17 cellular contexts compared by ENCODE assay signal in genomic region chr2:240353944-240354343, GRCh38.
DNase-seq lines count a peak whose midpoint lies in the region; ATAC-seq, FAIRE-seq and TF ChIP-seq lines count a peak whose summit lies in the region.
"Had no signal": no experiment of that assay in that cellular context is flagged by ENCODE, and none has a peak within 500 bp of the region (broad histone marks: within the 10 kb centered on the region; RNA-seq: fewer than 3 reads in every experiment).

No MANE protein-coding gene starts in this region.

- DNase-seq in dorsolateral prefrontal cortex (peak in 6 of 10 donors; percentile 12 to 37 (median 22)), HepG2 (ENCODE audit: low spot score) (no peak), osteoblast (ENCODE audit: insufficient read length, low spot score, missing footprints) (peak; percentile 38)
- no peak for DNase-seq in stimulated activated CD4-positive, alpha-beta T cell treated with anti-CD3 and anti-CD28 coated beads, Interleukin-4, amount 100 ng/mL, for 4 hours
- DNase-seq: CD8-positive, alpha-beta T cell; COR-L47; DMS153; EL had no signal

- no TSS peak for BruUV-seq in HepG2 (replicated peaks; lab: Mats Ljungman, UMichigan)

- FAIRE-seq in HepG2 (lab: Jason Lieb, UNC), result no peak
- FAIRE-seq: A549, D721Med, G401.6, GM12891, H1 had no signal

- no peak overlapping the region for H3K27ac ChIP-seq in dorsolateral prefrontal cortex
- H3K27ac ChIP-seq in HepG2 (ENCODE audit: extremely low read length, insufficient read depth, low read length), result no peak overlapping the region
- H3K27ac ChIP-seq in osteoblast (ENCODE audit: low read depth, low read length), result no peak overlapping the region
- H3K27ac ChIP-seq: A549, HL-60 had no signal

- TF ChIP-seq RAD21 in HepG2 (CRISPR knock-in tag; IDR thresholded peaks at IDR 0.05), result no peak

- TF ChIP-seq CTCF in dorsolateral prefrontal cortex (IDR thresholded peaks at IDR 0.05 in 54 of 56, conservative IDR thresholded peaks at IDR 0.05 in 2 of 56; ENCODE audit: low read depth in 1 of 56, partially characterized antibody in 56 of 56) (no peak), HepG2 (CRISPR knock-in tag; IDR thresholded peaks at IDR 0.05) (no peak), osteoblast (IDR thresholded peaks at IDR 0.05; ENCODE audit: extremely low read depth, low read depth, low read length) (no peak)

- no peak overlapping the region for H3K9ac ChIP-seq in HepG2 (ENCODE audit: insufficient read depth, low read depth, low read length)

- no peak overlapping the region for H3K4me3 ChIP-seq in dorsolateral prefrontal cortex
- no peak overlapping the region for H3K4me3 ChIP-seq in HepG2 (replicated peaks in 1 of 3; ENCODE audit: insufficient read depth in 1 of 3, low read depth in 2 of 3, low read length in 3 of 3)
- no peak overlapping the region for H3K4me3 ChIP-seq in osteoblast (ENCODE audit: insufficient read depth, low read length)
- H3K4me3 ChIP-seq: A549, HAP-1 had no signal

- no peaks in the 10 kb centered on the region for H3K4me1 ChIP-seq in HepG2 (ENCODE audit: insufficient read depth, low read length)
- H3K4me1 ChIP-seq in osteoblast (ENCODE audit: insufficient read depth, low read length), result no peaks in the 10 kb centered on the region
- H3K4me1 ChIP-seq: HAP-1 had no signal

- in situ Hi-C loops in HepG2 (cut with HindIII; ENCODE audit: extremely low pct_ligation_motif_present, low pct_unique_long_range_greater_than_20kb), result no loop called here

- H3K79me2 ChIP-seq in HepG2 (ENCODE audit: insufficient read depth, low read length), result no peaks in the 10 kb centered on the region
- H3K79me2 ChIP-seq in osteoblast (ENCODE audit: insufficient read depth, low read length), result no peaks in the 10 kb centered on the region

- H3K27me3 ChIP-seq in dorsolateral prefrontal cortex (no peaks in the 10 kb centered on the region), HepG2 (ENCODE audit: control insufficient read depth in 1 of 2, insufficient read depth in 2 of 2, low read length in 2 of 2) (peaks cover 25 to 88% of the 10 kb centered on the region in 2 experiments), osteoblast (ENCODE audit: insufficient read depth, low read length) (no peaks in the 10 kb centered on the region)

- no peak overlapping the region for H2AFZ ChIP-seq in HepG2 (ENCODE audit: low read length)
- H2AFZ ChIP-seq in osteoblast (ENCODE audit: low read length), result no peak overlapping the region

- no peak for TF ChIP-seq EP300 in HepG2 (IDR thresholded peaks at IDR 0.05; ENCODE audit: low read depth in 2 of 2, low read length in 2 of 2)
- no peak for TF ChIP-seq EP300 in HepG2 (CRISPR knock-in tag; IDR thresholded peaks at IDR 0.05; ENCODE audit: borderline replicate concordance)

- intact Hi-C loops in dorsolateral prefrontal cortex (cut with DNase I), result no loop called here
- intact Hi-C loops in HepG2 (cut with micrococcal nuclease; ENCODE audit: unreplicated experiment), result no loop called here

- WGBS in HepG2 (ENCODE audit: low lambda C conversion rate), result 17% methylated on average over 9 of the region's 9 CpGs

- POLR2A ChIA-PET in HepG2 (lab: Yijun Ruan, JAX), result no interaction called here

- CTCF ChIA-PET in HepG2 (lab: Yijun Ruan, JAX; ENCODE audit: low intra/inter-chr PET ratio, low total read pairs), result no interaction called here

- H3K4me2 ChIP-seq in HepG2 (ENCODE audit: low read depth, low read length) (no peak overlapping the region), osteoblast (ENCODE audit: insufficient read depth, low read length) (no peak overlapping the region)
- H3K4me2 ChIP-seq: A549 had no signal

- ATAC-seq in HepG2 (peak; percentile 17; the same call in 2 of the 3 replicates), HG03280 (IDR thresholded peaks at IDR 0.05; ENCODE audit: unreplicated experiment) (no peak), GM21786 (IDR thresholded peaks at IDR 0.05; ENCODE audit: unreplicated experiment) (no peak)
- ATAC-seq: A549; CD8-positive, alpha-beta T cell had no signal

- H3K36me3 ChIP-seq in HepG2 (replicated peaks in 1 of 2; ENCODE audit: control insufficient read depth in 1 of 2, insufficient read depth in 2 of 2, low read length in 2 of 2) (no peaks in the 10 kb centered on the region), osteoblast (ENCODE audit: insufficient read depth, low read length) (no peaks in the 10 kb centered on the region)
- H3K36me3 ChIP-seq: HAP-1 had no signal

- H4K20me1 ChIP-seq in HepG2 (ENCODE audit: insufficient read depth, low read length), result 0 out of 2 replicates have a peak, but pooled peaks cover 6% of the 10 kb centered on the region
- H4K20me1 ChIP-seq in osteoblast (ENCODE audit: insufficient read depth, low read length), result no peaks in the 10 kb centered on the region

- H3K9me3 ChIP-seq in HepG2 (ENCODE audit: low read length), result no peaks in the 10 kb centered on the region
- H3K9me3 ChIP-seq in osteoblast (ENCODE audit: low read depth, low read length), result no peaks in the 10 kb centered on the region
- H3K9me3 ChIP-seq: A549, HAP-1 had no signal

- TF ChIP-seq POLR2A in HepG2 (IDR thresholded peaks at IDR 0.05; ENCODE audit: insufficient read depth in 1 of 2, low read depth in 2 of 2, low read length in 2 of 2), result no peak

TF ChIP-seq in HepG2, 621 proteins besides CTCF, POLR2A, EP300 and RAD21:
- TF ChIP-seq ZNF547 (CRISPR knock-in tag; IDR thresholded peaks at IDR 0.05), result no peak
- TF ChIP-seq SRY (CRISPR knock-in tag; IDR thresholded peaks at IDR 0.05), result no peak
- TF ChIP-seq ATF3 (CRISPR knock-in tag; IDR thresholded peaks at IDR 0.05), result no peak
- no peak for TF ChIP-seq ZNF260 (CRISPR knock-in tag; IDR thresholded peaks at IDR 0.05; ENCODE audit: borderline replicate concordance, low read depth)
- no peak for TF ChIP-seq GMEB1 (CRISPR knock-in tag; IDR thresholded peaks at IDR 0.05; ENCODE audit: borderline replicate concordance)
- TF ChIP-seq ZBTB33 (CRISPR knock-in tag; IDR thresholded peaks at IDR 0.05), result no peak
- TF ChIP-seq USF2 (IDR thresholded peaks at IDR 0.05; ENCODE audit: low read depth, low read length), result no peak
- TF ChIP-seq USF2 (CRISPR knock-in tag; IDR thresholded peaks at IDR 0.05; ENCODE audit: borderline replicate concordance), result no peak
- TF ChIP-seq E2F2 (CRISPR knock-in tag; IDR thresholded peaks at IDR 0.05; ENCODE audit: borderline replicate concordance), result no peak
TF ChIP-seq in HepG2: peak in this region for 0.

Comparison
In these comparisons a context has a peak if more than half of its experiments do, and no peak if none do; other contexts are left out.
1. DNase-seq: peak in dorsolateral prefrontal cortex (6 of 10) and osteoblast (single experiment); none in HepG2 (single experiment) and stimulated activated CD4-positive, alpha-beta T cell treated with anti-CD3 and anti-CD28 coated beads, Interleukin-4, amount 100 ng/mL, for 4 hours (0 of 2).